ENCODE assay signal across 14 cellular contexts in genomic region chr15:41825572-41826535, GRCh38. TPM values are rescaled to one million over a fixed set of nuclear protein-coding genes. Genes with fewer than 3 reads are reported as not detected.
DNase-seq lines count a peak whose midpoint lies in the region; ATAC-seq, FAIRE-seq and TF ChIP-seq lines count a peak whose summit lies in the region.
"Had no signal": no experiment of that assay in that cellular context is flagged by ENCODE, and none has a peak within 500 bp of the region (broad histone marks: within the 10 kb centered on the region; RNA-seq: fewer than 3 reads in every experiment).

No MANE protein-coding gene starts in this region.

- peak overlapping the region; percentile 2 for H3K27ac Mint-ChIP-seq in activated T-cell treated with anti-CD3 and anti-CD28 coated beads, Interleukin-2, amount 50 U/mL, for 24 hours
- peak overlapping the region; percentile 37 for H3K27ac Mint-ChIP-seq in osteocyte (ENCODE audit: unreplicated experiment)

- H3K36me3 Mint-ChIP-seq in activated T-cell treated with anti-CD3 and anti-CD28 coated beads, Interleukin-2, amount 50 U/mL, for 24 hours (ENCODE audit: low read depth) = peaks cover 46% of the 10 kb centered on the region
- peaks cover 13% of the 10 kb centered on the region for H3K36me3 Mint-ChIP-seq in osteocyte (ENCODE audit: unreplicated experiment)

- H3K4me1 ChIP-seq in RWPE2 (ENCODE audit: insufficient read depth, poor library complexity, severe bottlenecking) (peaks cover 19% of the 10 kb centered on the region), kidney (ENCODE audit: control insufficient read depth in 1 of 2, insufficient read depth in 1 of 2, low read depth in 1 of 2, low read length in 2 of 2) (peaks cover 0 to 6% of the 10 kb centered on the region in 2 donors)

- TF ChIP-seq CTCF in RWPE2 (IDR thresholded peaks at IDR 0.05; ENCODE audit: poor library complexity, severe bottlenecking) (no peak), epithelial cell of esophagus (IDR thresholded peaks at IDR 0.05; ENCODE audit: insufficient read depth, low read depth, low read length, missing control alignments) (no peak), osteocyte (IDR thresholded peaks at IDR 0.05) (no peak), kidney (IDR thresholded peaks at IDR 0.05; ENCODE audit: borderline replicate concordance, extremely low read depth, insufficient read depth) (no peak)

- ATAC-seq in RWPE2 (ENCODE audit: low read depth) = no peak

- H3K9me3 ChIP-seq in RWPE2 (ENCODE audit: severe bottlenecking) (no peaks in the 10 kb centered on the region), kidney (ENCODE audit: control insufficient read depth in 1 of 2, low read length in 2 of 2) (no peaks in the 10 kb centered on the region)
- H3K9me3 ChIP-seq: thoracic aorta had no signal

- no peak for DNase-seq in activated T-cell treated with anti-CD3 and anti-CD28 coated beads, Interleukin-2, amount 50 U/mL, for 24 hours
- no peak for DNase-seq in activated T-cell treated with anti-CD3 and anti-CD28 coated beads, Interleukin-2, amount 50 U/mL, for 1 hour
- DNase-seq in RWPE2 (ENCODE audit: low spot score) (no peak), epithelial cell of esophagus (ENCODE audit: low read depth) (peak; percentile 52), osteocyte (ENCODE audit: extremely low spot score, unreplicated experiment) (no peak), SW 1271 (lab: John Stamatoyannopoulos, UW) (no peak), LoVo (ENCODE audit: low spot score) (no peak), kidney (no peak)
- DNase-seq: activated CD4-positive, CD25-positive, alpha-beta regulatory T cell treated with anti-CD3 and anti-CD28 coated beads, Interleukin-2, amount 50 U/mL, for 72 hours; activated effector memory CD4-positive, alpha-beta T cell treated with anti-CD3 and anti-CD28 coated beads, Interleukin-2, amount 50 U/mL, for 16 hours; central memory CD4-positive, alpha-beta T cell; NCI-H226; OCI-M1 had no signal

- H3K4me3 ChIP-seq in RWPE2 (ENCODE audit: severe bottlenecking) (no peak overlapping the region), epithelial cell of esophagus (ENCODE audit: low read length) (no peak overlapping the region), kidney (ENCODE audit: low read length in 2 of 2) (no peak overlapping the region)
- H3K4me3 ChIP-seq: thoracic aorta had no signal

- H3K36me3 ChIP-seq in RWPE2 (ENCODE audit: low read depth) (peaks cover 34% of the 10 kb centered on the region), kidney (ENCODE audit: control insufficient read depth in 1 of 2, insufficient read depth in 2 of 2, low read length in 2 of 2) (peaks cover 5 to 12% of the 10 kb centered on the region in 2 donors)

- intact Hi-C loops in kidney (cut with DNase I) = no loop called here

- H3K9me3 Mint-ChIP-seq in activated T-cell treated with anti-CD3 and anti-CD28 coated beads, Interleukin-2, amount 50 U/mL, for 24 hours = no peaks in the 10 kb centered on the region
- H3K9me3 Mint-ChIP-seq in osteocyte (ENCODE audit: unreplicated experiment) = no peaks in the 10 kb centered on the region

- H3K27ac ChIP-seq in RWPE2 (ENCODE audit: poor library complexity, severe bottlenecking) (peak overlapping the region; percentile 53), kidney (ENCODE audit: low read depth in 2 of 2, low read length in 2 of 2) (no peak overlapping the region)
- H3K27ac ChIP-seq: thoracic aorta had no signal

- no peaks in the 10 kb centered on the region for H3K27me3 Mint-ChIP-seq in activated T-cell treated with anti-CD3 and anti-CD28 coated beads, Interleukin-2, amount 50 U/mL, for 24 hours
- H3K27me3 Mint-ChIP-seq in osteocyte (ENCODE audit: unreplicated experiment) = no peaks in the 10 kb centered on the region

- FAIRE-seq in kidney (lab: Jason Lieb, UNC) = no peak

- no peak overlapping the region for H3K9ac ChIP-seq in kidney (ENCODE audit: low read length in 2 of 2)

- no peaks in the 10 kb centered on the region for H3K27me3 ChIP-seq in RWPE2 (ENCODE audit: insufficient read depth, poor library complexity, severe bottlenecking)

- H3K4me1 Mint-ChIP-seq in activated T-cell treated with anti-CD3 and anti-CD28 coated beads, Interleukin-2, amount 50 U/mL, for 24 hours (ENCODE audit: low read depth) = peaks cover 26% of the 10 kb centered on the region
- peaks cover 13% of the 10 kb centered on the region for H3K4me1 Mint-ChIP-seq in osteocyte (ENCODE audit: unreplicated experiment)

- H3K4me3 Mint-ChIP-seq in activated T-cell treated with anti-CD3 and anti-CD28 coated beads, Interleukin-2, amount 50 U/mL, for 24 hours = no peak overlapping the region
- H3K4me3 Mint-ChIP-seq in osteocyte (ENCODE audit: unreplicated experiment) = peak overlapping the region; percentile 60

RNA-seq across cellular contexts. Expression of gene JMJD7, which starts 2.0 kb away (rescaled TPM):
- 9.1 and 14.0 TPM in 2 replicates for total RNA-seq in osteocyte
- total RNA-seq in kidney = 16.2 TPM
- polyA plus RNA-seq in kidney (ENCODE audit: insufficient read depth, low read depth, low replicate concordance) = 17.6 TPM

RNA-seq across cellular contexts. Expression of gene PLA2G4B, which starts 12.8 kb away (rescaled TPM):
- total RNA-seq in osteocyte = 3.2 and 6.9 TPM in 2 replicates
- total RNA-seq in kidney = 8.3 TPM
- polyA plus RNA-seq in kidney (ENCODE audit: insufficient read depth, low read depth, low replicate concordance) = 4.8 TPM

RNA-seq across cellular contexts. Expression of gene MAPKBP1, which starts 51.6 kb away (rescaled TPM):
- 28.0 and 34.2 TPM in 2 replicates for total RNA-seq in osteocyte
- 28.6 TPM for total RNA-seq in kidney
- 3.7 TPM for polyA plus RNA-seq in kidney (ENCODE audit: insufficient read depth, low read depth, low replicate concordance)
